Comparison of ENCODE assay signal across 11 cellular contexts in genomic region chr17:795276-795675, GRCh38. TPM values are rescaled to one million over a fixed set of nuclear protein-coding genes. Genes with fewer than 3 reads are reported as not detected.
DNase-seq lines count a peak whose midpoint lies in the region; FAIRE-seq and TF ChIP-seq lines count a peak whose summit lies in the region.
"Had no signal": no experiment of that assay in that cellular context is flagged by ENCODE, and none has a peak within 500 bp of the region (broad histone marks: within the 10 kb centered on the region; RNA-seq: fewer than 3 reads in every experiment).

No MANE protein-coding gene starts in this region.

- no peaks in the 10 kb centered on the region for H3K9me3 ChIP-seq in GM23248 (ENCODE audit: low read depth)
- no peaks in the 10 kb centered on the region for H3K9me3 ChIP-seq in mammary epithelial cell (replicated peaks; ENCODE audit: insufficient read depth, low read length)
- H3K9me3 ChIP-seq in kidney (ENCODE audit: control insufficient read depth in 1 of 2, low read length in 2 of 2): no peaks in the 10 kb centered on the region
- no peaks in the 10 kb centered on the region for H3K9me3 ChIP-seq in skeletal muscle tissue (ENCODE audit: control insufficient read depth in 3 of 3, low read length in 3 of 3)
- H3K9me3 ChIP-seq: thyroid gland had no signal

- H3K4me3 ChIP-seq in GM23248 (peak overlapping the region; percentile 49), mammary epithelial cell (replicated peaks in 1 of 3; ENCODE audit: insufficient read depth in 1 of 3, low read depth in 2 of 3, low read length in 3 of 3) (no peak overlapping the region), kidney (ENCODE audit: low read length in 2 of 2) (peak overlapping the region; percentile 46 to 54), skeletal muscle tissue (ENCODE audit: low read length in 3 of 3) (peak overlapping the region; percentile 62 to 78 (median 63))
- H3K4me3 ChIP-seq: thyroid gland had no signal

- 64 to 71% methylated on average over 13 to 14 of the region's 14 CpGs for WGBS in GM23248 (ENCODE audit: low coverage in 1 of 2, low lambda C conversion rate in 2 of 2, missing lambda C conversion rate in 2 of 2), 2 experiments
- WGBS in mammary epithelial cell (ENCODE audit: low coverage, missing lambda C conversion rate): 70% methylated on average over 12 of the region's 14 CpGs

- H2AFZ ChIP-seq in GM23248 (peak overlapping the region; percentile 57), mammary epithelial cell (ENCODE audit: low read depth, low read length) (peak overlapping the region; percentile 2)

- H3K4me3 Mint-ChIP-seq in activated T-helper 1 cell treated with anti-CD3 and anti-CD28 coated beads, Interleukin-12 subunit alpha, Interleukin-12 subunit beta, Interleukin-2, Interleukin-4 antibody, amounts not matched to agents 30 ng/mL and 10 ng/mL and 1 ng/mL, durations not matched to agents 14 hours and 24 hours and 36 hours: no peak overlapping the region

- intact Hi-C loops in mammary epithelial cell (cut with micrococcal nuclease): loop anchor here (1.0 to 5.0 kb wide), 2 partner anchors 77 to 186 kb away; no protein-coding TSS in a partner anchor
- intact Hi-C loops in kidney (cut with DNase I): loop anchor here (10.0 kb wide), 2 partner anchors 190 to 260 kb away; no protein-coding TSS in a partner anchor
- intact Hi-C loops in activated T-helper 1 cell treated with anti-CD3 and anti-CD28 coated beads, Interleukin-12 subunit alpha, Interleukin-12 subunit beta, Interleukin-2, Interleukin-4 antibody, amounts not matched to agents 30 ng/mL and 10 ng/mL and 1 ng/mL, durations not matched to agents 14 hours and 24 hours and 36 hours (cut with micrococcal nuclease): loop anchor here (1.0 kb wide), 1 partner anchor 186 kb away; no protein-coding TSS in a partner anchor

- peaks cover 6% of the 10 kb centered on the region for H3K4me1 Mint-ChIP-seq in activated T-helper 1 cell treated with anti-CD3 and anti-CD28 coated beads, Interleukin-12 subunit alpha, Interleukin-12 subunit beta, Interleukin-2, Interleukin-4 antibody, amounts not matched to agents 30 ng/mL and 10 ng/mL and 1 ng/mL, durations not matched to agents 14 hours and 24 hours and 36 hours (ENCODE audit: low read depth)

- DNase-seq in GM23248 (no peak), mammary epithelial cell (no peak), kidney (peak; percentile 68), NOMO-1 (lab: John Stamatoyannopoulos, UW; ENCODE audit: unreplicated experiment in 2 of 2) (no peak), ureter (ENCODE audit: low spot score) (no peak), HuH-7.5 (ENCODE audit: low spot score) (no peak)
- DNase-seq in activated T-helper 1 cell treated with anti-CD3 and anti-CD28 coated beads, Interleukin-12 subunit alpha, Interleukin-12 subunit beta, Interleukin-2, Interleukin-4 antibody, amounts not matched to agents 30 ng/mL and 10 ng/mL and 1 ng/mL, durations not matched to agents 14 hours and 24 hours and 36 hours (ENCODE audit: low spot score): no peak

- H3K27me3 ChIP-seq in GM23248 (replicated peaks; ENCODE audit: insufficient read depth): no peaks in the 10 kb centered on the region
- no peaks in the 10 kb centered on the region for H3K27me3 ChIP-seq in mammary epithelial cell (ENCODE audit: insufficient read depth, low read length)
- H3K27me3 ChIP-seq in skeletal muscle tissue (ENCODE audit: control insufficient read depth in 3 of 3, insufficient read depth in 3 of 3, low read length in 3 of 3): no peaks in the 10 kb centered on the region
- H3K27me3 ChIP-seq: thyroid gland had no signal

- no peaks in the 10 kb centered on the region for H3K4me1 ChIP-seq in GM23248 (ENCODE audit: insufficient read depth)
- H3K4me1 ChIP-seq in mammary epithelial cell (ENCODE audit: insufficient read depth, low read length): peaks cover 21% of the 10 kb centered on the region
- H3K4me1 ChIP-seq in kidney (ENCODE audit: control insufficient read depth in 1 of 2, insufficient read depth in 1 of 2, low read depth in 1 of 2, low read length in 2 of 2): no peaks in the 10 kb centered on the region
- H3K4me1 ChIP-seq in skeletal muscle tissue (ENCODE audit: control insufficient read depth in 3 of 3, insufficient read depth in 3 of 3, low read length in 3 of 3): peaks cover 24 to 28% (median 26%) of the 10 kb centered on the region in 3 donors

- H3K79me2 ChIP-seq in GM23248 (ENCODE audit: insufficient read depth): no peaks in the 10 kb centered on the region
- peaks cover 8% of the 10 kb centered on the region for H3K79me2 ChIP-seq in mammary epithelial cell (ENCODE audit: insufficient read depth, low read length)

- FAIRE-seq in kidney (lab: Jason Lieb, UNC): no peak
- FAIRE-seq: RCC 7860 had no signal

- H3F3A ChIP-seq in GM23248 (ENCODE audit: insufficient read depth): no peaks in the 10 kb centered on the region

- H3K27ac Mint-ChIP-seq in activated T-helper 1 cell treated with anti-CD3 and anti-CD28 coated beads, Interleukin-12 subunit alpha, Interleukin-12 subunit beta, Interleukin-2, Interleukin-4 antibody, amounts not matched to agents 30 ng/mL and 10 ng/mL and 1 ng/mL, durations not matched to agents 14 hours and 24 hours and 36 hours: no peak overlapping the region
- H3K27ac Mint-ChIP-seq: CD4-positive, alpha-beta T cell had no signal

- H4K20me1 ChIP-seq in GM23248 (ENCODE audit: insufficient read depth) (no peaks in the 10 kb centered on the region), mammary epithelial cell (ENCODE audit: insufficient read depth, low read length) (no peaks in the 10 kb centered on the region)

- no TSS peak for BruUV-seq in mammary epithelial cell (replicated peaks; lab: Mats Ljungman, UMichigan)

- TF ChIP-seq CTCF in mammary epithelial cell (conservative IDR thresholded peaks at IDR 0.05 in 1 of 2, IDR thresholded peaks at IDR 0.05 in 1 of 2; ENCODE audit: extremely low read depth in 1 of 2, insufficient read depth in 1 of 2, low read depth in 1 of 2, low read length in 2 of 2) (no peak), kidney (IDR thresholded peaks at IDR 0.05; ENCODE audit: borderline replicate concordance, extremely low read depth, insufficient read depth) (no peak)

- no peaks in the 10 kb centered on the region for H3K9me3 Mint-ChIP-seq in activated T-helper 1 cell treated with anti-CD3 and anti-CD28 coated beads, Interleukin-12 subunit alpha, Interleukin-12 subunit beta, Interleukin-2, Interleukin-4 antibody, amounts not matched to agents 30 ng/mL and 10 ng/mL and 1 ng/mL, durations not matched to agents 14 hours and 24 hours and 36 hours
- H3K9me3 Mint-ChIP-seq: CD4-positive, alpha-beta T cell had no signal

- H3K9me2 ChIP-seq in GM23248 (ENCODE audit: insufficient read depth): no peaks in the 10 kb centered on the region

- H3K4me2 ChIP-seq in GM23248 (ENCODE audit: unreplicated experiment) (peak overlapping the region; percentile 59), mammary epithelial cell (ENCODE audit: insufficient read depth, low read depth, low read length) (no peak overlapping the region)

- dilution Hi-C loops in mammary epithelial cell (cut with HindIII; ENCODE audit: low sequenced_read_pairs): loop anchor here (5.0 kb wide), 3 partner anchors 77 to 182 kb away; partner anchors contain the start of gene NXN

- H3K27ac ChIP-seq in GM23248: no peak overlapping the region
- H3K27ac ChIP-seq in mammary epithelial cell (ENCODE audit: insufficient read depth, low read depth, low read length): no peak overlapping the region
- H3K27ac ChIP-seq in kidney (ENCODE audit: low read depth in 2 of 2, low read length in 2 of 2): no peak overlapping the region
- H3K27ac ChIP-seq in skeletal muscle tissue (ENCODE audit: low read depth, low read length): peak overlapping the region; percentile 16

- H3K9ac ChIP-seq in GM23248 (peak overlapping the region; percentile 48), mammary epithelial cell (ENCODE audit: insufficient read depth, low read length) (no peak overlapping the region), kidney (ENCODE audit: low read length in 2 of 2) (peak overlapping the region in 1 of 2 donors; percentile 61), skeletal muscle tissue (ENCODE audit: low read depth in 1 of 3, low read length in 3 of 3) (peak overlapping the region; percentile 68 to 80 (median 74))

- in situ Hi-C loops in GM23248 (cut with MboI) (no loop called here), mammary epithelial cell (cut with MboI; ENCODE audit: low sequenced_read_pairs in 2 of 2) (no loop called here)

- peaks cover 11% of the 10 kb centered on the region for H3K36me3 Mint-ChIP-seq in activated T-helper 1 cell treated with anti-CD3 and anti-CD28 coated beads, Interleukin-12 subunit alpha, Interleukin-12 subunit beta, Interleukin-2, Interleukin-4 antibody, amounts not matched to agents 30 ng/mL and 10 ng/mL and 1 ng/mL, durations not matched to agents 14 hours and 24 hours and 36 hours (ENCODE audit: low read depth)

- peaks cover 5% of the 10 kb centered on the region; the same call in 1 of the 2 replicates for H3K36me3 ChIP-seq in GM23248 (ENCODE audit: low read depth)
- peaks cover 3% of the 10 kb centered on the region for H3K36me3 ChIP-seq in mammary epithelial cell (ENCODE audit: insufficient read depth, low read length)
- H3K36me3 ChIP-seq in kidney (ENCODE audit: control insufficient read depth in 1 of 2, insufficient read depth in 2 of 2, low read length in 2 of 2): peaks cover 11% of the 10 kb centered on the region in 2 donors
- H3K36me3 ChIP-seq in skeletal muscle tissue (ENCODE audit: control insufficient read depth in 3 of 3, insufficient read depth in 3 of 3, low read length in 3 of 3): peaks cover 20 to 23% (median 21%) of the 10 kb centered on the region in 3 donors

- no peaks in the 10 kb centered on the region for H3K27me3 Mint-ChIP-seq in activated T-helper 1 cell treated with anti-CD3 and anti-CD28 coated beads, Interleukin-12 subunit alpha, Interleukin-12 subunit beta, Interleukin-2, Interleukin-4 antibody, amounts not matched to agents 30 ng/mL and 10 ng/mL and 1 ng/mL, durations not matched to agents 14 hours and 24 hours and 36 hours (ENCODE audit: insufficient read depth)
- H3K27me3 Mint-ChIP-seq: CD4-positive, alpha-beta T cell had no signal

- CTCF ChIA-PET in mammary epithelial cell (lab: Charles Lee; ENCODE audit: low non-redundant PET): no interaction called here

RNA-seq across cellular contexts. Expression of gene MRM3, which starts 13.1 kb away (rescaled TPM):
- 19.1 and 28.7 TPM in 2 replicates for total RNA-seq in GM23248 (2014; rRNA removed; shearing (Covaris generic))
- polyA plus RNA-seq in GM23248 (2016; fragmentation: Nextera tagmentation; extraction: Ambion mirVana) (19.3 and 21.7 TPM in 2 replicates), mammary epithelial cell (11.8 TPM), kidney (ENCODE audit: insufficient read depth, low read depth, low replicate concordance) (21.3 TPM)
- total RNA-seq in mammary epithelial cell (10 to 100 TPM; 14.6 to 15.3 TPM), kidney (14.4 TPM), skeletal muscle tissue (18.8 TPM), ureter (10.7 TPM)
- polyA minus RNA-seq in mammary epithelial cell: 2.7 TPM
- total RNA-seq in activated T-helper 1 cell treated with anti-CD3 and anti-CD28 coated beads, Interleukin-12 subunit alpha, Interleukin-12 subunit beta, Interleukin-2, Interleukin-4 antibody, amounts not matched to agents 30 ng/mL and 10 ng/mL and 1 ng/mL, durations not matched to agents 14 hours and 24 hours and 36 hours: 31.7 and 32.0 TPM in 2 replicates

RNA-seq across cellular contexts. Expression of gene GLOD4, which starts 13.2 kb away (rescaled TPM):
- 76.3 and 85.7 TPM in 2 replicates for total RNA-seq in GM23248 (2014; rRNA removed; shearing (Covaris generic))
- polyA plus RNA-seq in GM23248 (2016; fragmentation: Nextera tagmentation; extraction: Ambion mirVana): 63.5 and 67.7 TPM in 2 replicates
- 10 to 100 TPM; 33.3 to 62.7 TPM for total RNA-seq in mammary epithelial cell
- polyA plus RNA-seq in mammary epithelial cell: 37.9 TPM
- 25.1 TPM for polyA minus RNA-seq in mammary epithelial cell
- 70.6 TPM for total RNA-seq in kidney
- 90.8 TPM for polyA plus RNA-seq in kidney (ENCODE audit: insufficient read depth, low read depth, low replicate concordance)
- 36.5 TPM for total RNA-seq in skeletal muscle tissue
- 97.0 and 97.6 TPM in 2 replicates for total RNA-seq in activated T-helper 1 cell treated with anti-CD3 and anti-CD28 coated beads, Interleukin-12 subunit alpha, Interleukin-12 subunit beta, Interleukin-2, Interleukin-4 antibody, amounts not matched to agents 30 ng/mL and 10 ng/mL and 1 ng/mL, durations not matched to agents 14 hours and 24 hours and 36 hours
- total RNA-seq in ureter: 72.4 TPM

RNA-seq across cellular contexts. Expression of gene GEMIN4, which starts 43.2 kb away (rescaled TPM):
- 9.7 and 11.1 TPM in 2 replicates for total RNA-seq in GM23248 (2014; rRNA removed; shearing (Covaris generic))
- 18.0 and 18.2 TPM in 2 replicates for polyA plus RNA-seq in GM23248 (2016; fragmentation: Nextera tagmentation; extraction: Ambion mirVana)
- 10 to 100 TPM; 17.0 to 31.4 TPM for total RNA-seq in mammary epithelial cell
- 31.1 TPM for polyA plus RNA-seq in mammary epithelial cell
- 102 TPM for polyA minus RNA-seq in mammary epithelial cell
- 14.8 TPM for total RNA-seq in kidney
- 4.6 TPM for polyA plus RNA-seq in kidney (ENCODE audit: insufficient read depth, low read depth, low replicate concordance)
- total RNA-seq in skeletal muscle tissue: 7.8 TPM
- total RNA-seq in activated T-helper 1 cell treated with anti-CD3 and anti-CD28 coated beads, Interleukin-12 subunit alpha, Interleukin-12 subunit beta, Interleukin-2, Interleukin-4 antibody, amounts not matched to agents 30 ng/mL and 10 ng/mL and 1 ng/mL, durations not matched to agents 14 hours and 24 hours and 36 hours: 64.6 and 68.6 TPM in 2 replicates
- 26.7 TPM for total RNA-seq in ureter

Comparison
In these comparisons a context has a peak if more than half of its experiments do, and no peak if none do; other contexts are left out.
1. H3K4me3 ChIP-seq: peak in GM23248 (single experiment), kidney (2 of 2) and skeletal muscle tissue (3 of 3); none in mammary epithelial cell (0 of 3).